In genomic region chr1:115185351-115185750, GRCh38 we compare ENCODE assay signal across 17 cellular contexts.
A peak's percentile ranks its signal among the peaks of the same experiment; 100 is the strongest.
DNase-seq lines count a peak whose midpoint lies in the region; ATAC-seq lines count a peak whose summit lies in the region.
"Had no signal": no experiment of that assay in that cellular context is flagged by ENCODE, and none has a peak within 500 bp of the region (broad histone marks: within the 10 kb centered on the region; RNA-seq: fewer than 3 reads in every experiment).

No MANE protein-coding gene starts in this region.

- no peak overlapping the region for H2BK15ac ChIP-seq in mesenchymal stem cell (ENCODE audit: low read depth, poor library complexity, severe bottlenecking)

- H3K36me3 ChIP-seq in adipocyte (ENCODE audit: control insufficient read depth, insufficient read depth, low read length, severe bottlenecking) (no peaks in the 10 kb centered on the region), mesenchymal stem cell (ENCODE audit: control insufficient read depth in 1 of 2, insufficient read depth in 2 of 2, low read depth in 1 of 2, low read length in 2 of 2) (no peaks in the 10 kb centered on the region), aorta (ENCODE audit: control insufficient read depth in 1 of 2, insufficient read depth in 2 of 2, low read length in 1 of 2) (no peaks in the 10 kb centered on the region)
- H3K36me3 ChIP-seq: prostate gland, spleen had no signal

- no peak overlapping the region for H2BK12ac ChIP-seq in mesenchymal stem cell (ENCODE audit: low read length in 2 of 2)

- no peak overlapping the region for H3K14ac ChIP-seq in mesenchymal stem cell (ENCODE audit: low read length in 2 of 2)

- H3K9me3 ChIP-seq in adipocyte (ENCODE audit: control insufficient read depth, low read length) = no peaks in the 10 kb centered on the region
- H3K9me3 ChIP-seq in mesenchymal stem cell (ENCODE audit: control insufficient read depth, low read length) = no peaks in the 10 kb centered on the region
- H3K9me3 ChIP-seq in aorta (ENCODE audit: control insufficient read depth, low read length) = no peaks in the 10 kb centered on the region
- H3K9me3 ChIP-seq: prostate gland, spleen had no signal

- H3K4me1 ChIP-seq in adipocyte (ENCODE audit: control insufficient read depth, insufficient read depth, low read length) = peaks cover 50% of the 10 kb centered on the region
- peaks cover 8% of the 10 kb centered on the region for H3K4me1 ChIP-seq in mesenchymal stem cell (ENCODE audit: control insufficient read depth, insufficient read depth, low read depth, low read length)
- H3K4me1 ChIP-seq in aorta (ENCODE audit: control insufficient read depth in 1 of 2, insufficient read depth in 2 of 2, low read length in 2 of 2) = no peaks in the 10 kb centered on the region
- H3K4me1 ChIP-seq: prostate gland had no signal

- H2BK120ac ChIP-seq in mesenchymal stem cell (ENCODE audit: low read depth, low read length) = no peak overlapping the region

- intact Hi-C loops in Right ventricle myocardium superior (cut with DNase I) (loop anchor here (10.0 kb wide), 1 partner anchor 69 kb away; no protein-coding TSS in a partner anchor), left cardiac atrium (cut with DNase I) (no loop called here), aorta (cut with DNase I) (loop anchor here (2.0 to 5.0 kb wide), 3 partner anchors 48 to 152 kb away; partner anchors contain the start of gene NGF (in 2 of the 2))

- no peak overlapping the region for H2AK5ac ChIP-seq in mesenchymal stem cell (ENCODE audit: low read length, severe bottlenecking)

- ATAC-seq in Right ventricle myocardium superior (ENCODE audit: poor library complexity) (peak; percentile 7), left cardiac atrium (no peak), aorta (ENCODE audit: low FRiP score) (peak; percentile 19), HG03432 (IDR thresholded peaks at IDR 0.05; ENCODE audit: unreplicated experiment) (no peak), GM18519 (IDR thresholded peaks at IDR 0.05; ENCODE audit: low FRiP score, unreplicated experiment) (no peak)
- ATAC-seq: CD8-positive, alpha-beta T cell had no signal

- H3K27me3 ChIP-seq in adipocyte (replicated peaks; ENCODE audit: control insufficient read depth, insufficient read depth, low read length) = no peaks in the 10 kb centered on the region
- H3K27me3 ChIP-seq in mesenchymal stem cell (ENCODE audit: control insufficient read depth in 1 of 2, insufficient read depth in 1 of 2, low read length in 2 of 2) = no peaks in the 10 kb centered on the region
- no peaks in the 10 kb centered on the region for H3K27me3 ChIP-seq in aorta (ENCODE audit: control insufficient read depth in 1 of 2, insufficient read depth in 2 of 2, low read length in 1 of 2)
- H3K27me3 ChIP-seq: spleen had no signal

- no peak overlapping the region for H3K4me3 ChIP-seq in adipocyte (ENCODE audit: low read length)
- no peak overlapping the region for H3K4me3 ChIP-seq in mesenchymal stem cell (ENCODE audit: insufficient read depth in 1 of 2, low read depth in 1 of 2, low read length in 2 of 2)
- no peak overlapping the region for H3K4me3 ChIP-seq in aorta (ENCODE audit: low read length in 2 of 2)
- H3K4me3 ChIP-seq: prostate gland, spleen had no signal

- H2AFZ ChIP-seq in mesenchymal stem cell (ENCODE audit: low read depth, low read length) = no peak overlapping the region

- no peak overlapping the region for H3K23ac ChIP-seq in mesenchymal stem cell (ENCODE audit: low read length in 2 of 2)

- no peak overlapping the region for H3K18ac ChIP-seq in mesenchymal stem cell (ENCODE audit: low read depth in 1 of 2, low read length in 2 of 2)

- H4K8ac ChIP-seq in mesenchymal stem cell (ENCODE audit: low read length) = no peak overlapping the region

- no peak overlapping the region for H3K4me2 ChIP-seq in mesenchymal stem cell (ENCODE audit: low read length, poor library complexity, severe bottlenecking)
- H3K4me2 ChIP-seq: KMS-11 had no signal

- no peak for DNase-seq in Right ventricle myocardium superior
- DNase-seq in left cardiac atrium = no peak
- no peak for DNase-seq in adipocyte (ENCODE audit: low read depth)
- no peak for DNase-seq in mesenchymal stem cell
- no peak for DNase-seq in aorta
- no peak for DNase-seq in DMS53 treated with DMSO at 0.1 percent for 48 hours (lab: John Stamatoyannopoulos, UW; ENCODE audit: unreplicated experiment)
- DNase-seq: CD8-positive, alpha-beta T cell; dermis blood vessel endothelial cell; foreskin melanocyte; NCI-H1092 treated with DMSO at 0.1 percent for 48 hours; NCI-H510A; SHP77 treated with DMSO at 0.1 percent for 48 hours; spleen had no signal

- H3K27ac ChIP-seq in mesenchymal stem cell (ENCODE audit: low read length, poor library complexity, severe bottlenecking) (no peak overlapping the region), aorta (ENCODE audit: low read depth in 1 of 2, low read length in 2 of 2) (peak overlapping the region; percentile 66 to 80)
- H3K27ac ChIP-seq: KMS-11, prostate gland, spleen had no signal

- H4K91ac ChIP-seq in mesenchymal stem cell (ENCODE audit: low read length) = no peak overlapping the region

- no peak overlapping the region for H3K4ac ChIP-seq in mesenchymal stem cell (ENCODE audit: low read depth in 1 of 2, low read length in 2 of 2)

- H3K9ac ChIP-seq in adipocyte (ENCODE audit: low read length) (peak overlapping the region; percentile 74), mesenchymal stem cell (ENCODE audit: low read length) (peak overlapping the region; percentile 61)
- H3K9ac ChIP-seq: KMS-11 had no signal

- H3K79me1 ChIP-seq in mesenchymal stem cell (replicated peaks; ENCODE audit: low read length, poor library complexity, severe bottlenecking) = no peaks in the 10 kb centered on the region

- 100% methylated on average over 4 of the region's 4 CpGs for WGBS in mesenchymal stem cell
- 9 to 11% methylated on average over 4 of the region's 4 CpGs for WGBS in aorta, 2 donors

- H2BK5ac ChIP-seq in mesenchymal stem cell (ENCODE audit: low read depth, low read length, poor library complexity, severe bottlenecking) = no peak overlapping the region

Comparison
In these comparisons a context has a peak if more than half of its experiments do, and no peak if none do; other contexts are left out.
1. ATAC-seq: peak in Right ventricle myocardium superior (single experiment) and aorta (single experiment); none in left cardiac atrium (0 of 2), HG03432 (single experiment) and GM18519 (single experiment).
2. intact Hi-C loops: an anchor here in Right ventricle myocardium superior (10.0 kb wide) and aorta (2.0 to 5.0 kb wide); none called in left cardiac atrium.